ENCODE assay signal across 10 cellular contexts in genomic region chr13:75299913-75300862, GRCh38.
A peak's percentile ranks its signal among the peaks of the same experiment; 100 is the strongest.
DNase-seq lines count a peak whose midpoint lies in the region; ATAC-seq, FAIRE-seq and TF ChIP-seq lines count a peak whose summit lies in the region.
"Had no signal": no experiment of that assay in that cellular context is flagged by ENCODE, and none has a peak within 500 bp of the region (broad histone marks: within the 10 kb centered on the region; RNA-seq: fewer than 3 reads in every experiment).

No MANE protein-coding gene starts in this region.

- no peak for TF ChIP-seq CTCF in GM10266 (IDR thresholded peaks at IDR 0.05; ENCODE audit: control insufficient read depth, insufficient read depth, low read depth, missing control alignments)
- TF ChIP-seq CTCF in fibroblast of villous mesenchyme (IDR thresholded peaks at IDR 0.05; ENCODE audit: insufficient read depth, low read depth, low read length), result no peak

- ATAC-seq in GM21528 (IDR thresholded peaks at IDR 0.05; ENCODE audit: low FRiP score, unreplicated experiment) (peak; percentile 79), HG03521 (IDR thresholded peaks at IDR 0.05; ENCODE audit: unreplicated experiment) (peak; percentile 58)

- no peak for TF ChIP-seq POLR2A in GM12891 (IDR thresholded peaks at IDR 0.05; ENCODE audit: low read depth, low read length)

- no peak for FAIRE-seq in GM12891 (lab: Jason Lieb, UNC)

- DNase-seq in GM10266 (ENCODE audit: extremely low spot score) (peak; percentile 14), fibroblast of villous mesenchyme (ENCODE audit: low read depth) (peak; percentile 44), AG08396 (ENCODE audit: low spot score) (no peak), RPMI8226 (no peak), GM12891 (ENCODE audit: insufficient read length, low spot score) (no peak), NCI-H1048 (lab: John Stamatoyannopoulos, UW) (no peak)
- DNase-seq: GDM1, Kasumi-1 had no signal

- no peak overlapping the region for H3K4me3 ChIP-seq in fibroblast of villous mesenchyme (ENCODE audit: low read depth, low read length)

TF ChIP-seq in GM12891, 5 proteins besides CTCF, POLR2A, EP300 and RAD21:
- TF ChIP-seq TAF1 (IDR thresholded peaks at IDR 0.05; ENCODE audit: low read depth, low read length), result no peak
- no peak for TF ChIP-seq POLR2AphosphoS5 (IDR thresholded peaks at IDR 0.05; ENCODE audit: low read depth, low read length)
- TF ChIP-seq POU2F2 (IDR thresholded peaks at IDR 0.05; ENCODE audit: low read depth, low read length), result no peak
- no peak for TF ChIP-seq PAX5 (IDR thresholded peaks at IDR 0.05; ENCODE audit: insufficient read depth, low read length, severe bottlenecking)
- no peak for TF ChIP-seq SPI1 (IDR thresholded peaks at IDR 0.05; ENCODE audit: low read depth, low read length)

Comparison
In these comparisons a context has a peak if more than half of its experiments do, and no peak if none do; other contexts are left out.
1. DNase-seq: peak in GM10266 (single experiment) and fibroblast of villous mesenchyme (single experiment); none in AG08396 (single experiment), RPMI8226 (single experiment), GM12891 (single experiment) and NCI-H1048 (single experiment).